Comparison of ENCODE assay signal across 1 cellular context in genomic region chr12:95164656-95165055, GRCh38.
TF ChIP-seq lines count a peak whose summit lies in the region.

No MANE protein-coding gene starts in this region.

TF ChIP-seq in HCT116, 20 proteins besides CTCF, POLR2A, EP300 and RAD21 (continued from another document):
- TF ChIP-seq ELF1 (IDR thresholded peaks at IDR 0.05; ENCODE audit: borderline replicate concordance, low read depth), result no peak
- TF ChIP-seq EZH2 (IDR thresholded peaks at IDR 0.05), result no peak
- no peak for TF ChIP-seq ZNF274 (IDR thresholded peaks at IDR 0.05; ENCODE audit: low read depth, low read length)
- TF ChIP-seq EZH2phosphoT487 (IDR thresholded peaks at IDR 0.05; ENCODE audit: borderline replicate concordance), result no peak
- no peak for TF ChIP-seq REST (IDR thresholded peaks at IDR 0.05; ENCODE audit: low read depth)
- no peak for TF ChIP-seq POLR2AphosphoS5 (IDR thresholded peaks at IDR 0.05; ENCODE audit: low read depth, low read length)
- no peak for TF ChIP-seq FOSL1 (IDR thresholded peaks at IDR 0.05; ENCODE audit: low read depth)
- TF ChIP-seq ZFX (IDR thresholded peaks at IDR 0.05), result no peak
- no peak for TF ChIP-seq ATF3 (IDR thresholded peaks at IDR 0.05)
TF ChIP-seq in HCT116: peak in this region for 0.
